8 cellular contexts compared by ENCODE assay signal in the genomic region with DNA sequence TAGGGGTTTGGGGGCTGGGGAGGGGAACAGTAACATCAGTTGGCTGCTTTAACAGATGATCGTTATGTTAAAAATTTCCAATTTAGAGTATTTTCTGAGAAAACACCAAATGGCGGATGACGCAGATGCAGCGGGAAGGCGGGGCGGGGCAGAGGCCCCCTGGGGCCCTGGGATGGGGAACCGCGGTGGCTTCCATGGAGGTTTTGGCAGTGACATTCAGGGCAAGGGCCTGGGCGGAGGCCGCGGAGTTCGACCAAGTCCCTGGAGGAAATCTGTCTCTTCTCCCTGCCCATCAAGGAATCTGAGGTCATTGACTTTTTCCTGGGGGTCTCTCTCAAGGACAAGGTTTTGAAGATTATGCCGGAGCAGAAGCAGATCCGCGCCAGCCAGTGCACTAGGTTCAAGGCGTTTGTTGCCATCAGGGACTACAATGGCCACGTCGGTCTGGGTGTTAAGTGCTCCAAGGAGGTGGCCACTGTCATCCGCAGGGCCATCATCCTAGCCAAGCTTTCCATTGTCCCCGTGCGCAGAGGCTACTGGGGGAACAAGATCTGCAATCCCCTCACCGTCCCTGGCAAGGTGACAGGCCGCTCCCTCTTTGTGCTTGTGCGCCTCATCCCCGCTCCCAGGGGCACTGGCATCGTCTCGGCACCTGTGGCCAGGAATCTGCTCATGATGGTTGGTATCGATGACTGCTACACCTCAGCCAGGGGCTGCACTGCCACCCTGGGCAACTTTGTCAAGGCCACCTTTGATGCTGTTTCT.
"Had no signal": no experiment of that assay in that cellular context is flagged by ENCODE, and none has a peak within 500 bp of the region (broad histone marks: within the 10 kb centered on the region; RNA-seq: fewer than 3 reads in every experiment).

No MANE protein-coding gene starts in this region.

- H2AFZ ChIP-seq: GM23248 had no signal

- H3K4me3 ChIP-seq: GM23248, HAP-1 had no signal

- H3K9me3 ChIP-seq: HAP-1 had no signal

- H3K4me1 ChIP-seq: HAP-1 had no signal

- DNase-seq: GM23248, GOT3, H7, HFFc6 had no signal

- H3K9ac ChIP-seq: GM23248 had no signal

- H3K36me3 ChIP-seq: HAP-1 had no signal

- H3K27ac ChIP-seq: GM23248, HL-60 had no signal

- ATAC-seq: HCT116, HepG2 had no signal
